ENCODE assay signal across 8 cellular contexts in genomic region chr1:154559496-154559950, GRCh38. TPM values are rescaled to one million over a fixed set of nuclear protein-coding genes. Genes with fewer than 3 reads are reported as not detected.
DNase-seq lines count a peak whose midpoint lies in the region; ATAC-seq lines count a peak whose summit lies in the region.

No MANE protein-coding gene starts in this region.

- H3K4me3 Mint-ChIP-seq in naive thymus-derived CD8-positive, alpha-beta T cell = peak overlapping the region; percentile 84 to 97 (median 92)
- peak overlapping the region; percentile 92 to 95 for H3K4me3 Mint-ChIP-seq in stimulated activated naive B cell treated with anti-CD40 and anti-IgM and Interleukin-4, amounts not matched to agents 10 μg/mL and 1 μg/mL and 100 μg/mL, for 72 hours

- no peaks in the 10 kb centered on the region for H3K9me3 Mint-ChIP-seq in naive thymus-derived CD8-positive, alpha-beta T cell
- no peaks in the 10 kb centered on the region for H3K9me3 Mint-ChIP-seq in stimulated activated naive B cell treated with anti-CD40 and anti-IgM and Interleukin-4, amounts not matched to agents 10 μg/mL and 1 μg/mL and 100 μg/mL, for 72 hours

- peaks cover 0 to 2% (median 0%) of the 10 kb centered on the region in 5 donors for H3K27me3 Mint-ChIP-seq in naive thymus-derived CD8-positive, alpha-beta T cell
- no peaks in the 10 kb centered on the region for H3K27me3 Mint-ChIP-seq in stimulated activated naive B cell treated with anti-CD40 and anti-IgM and Interleukin-4, amounts not matched to agents 10 μg/mL and 1 μg/mL and 100 μg/mL, for 72 hours

- peaks cover 0 to 20% (median 0%) of the 10 kb centered on the region in 3 donors for H3K36me3 Mint-ChIP-seq in naive thymus-derived CD8-positive, alpha-beta T cell
- H3K36me3 Mint-ChIP-seq in stimulated activated naive B cell treated with anti-CD40 and anti-IgM and Interleukin-4, amounts not matched to agents 10 μg/mL and 1 μg/mL and 100 μg/mL, for 72 hours = peaks cover 10 to 26% of the 10 kb centered on the region in 2 donors

- POLR2A ChIA-PET in naive thymus-derived CD8-positive, alpha-beta T cell (lab: Charles Lee) = interaction anchor here (1.1 to 1.8 kb wide), 8 partner anchors 49 to 502 kb away, joined by 3 to 7 read pairs (median 4); partner anchors contain the start of genes ADAR and PMVK

- peaks cover 20 to 37% (median 32%) of the 10 kb centered on the region in 4 donors for H3K4me1 Mint-ChIP-seq in naive thymus-derived CD8-positive, alpha-beta T cell
- peaks cover 18 to 39% of the 10 kb centered on the region in 2 donors for H3K4me1 Mint-ChIP-seq in stimulated activated naive B cell treated with anti-CD40 and anti-IgM and Interleukin-4, amounts not matched to agents 10 μg/mL and 1 μg/mL and 100 μg/mL, for 72 hours

- peak; percentile 43 for ATAC-seq in GM21528 (IDR thresholded peaks at IDR 0.05; ENCODE audit: low FRiP score, unreplicated experiment)
- peak; percentile 38 to 51 for ATAC-seq in naive thymus-derived CD8-positive, alpha-beta T cell
- ATAC-seq in stimulated activated naive B cell treated with anti-CD40 and anti-IgM and Interleukin-4, amounts not matched to agents 10 μg/mL and 1 μg/mL and 100 μg/mL, for 72 hours (replicated peaks) = peak; percentile 57 to 64

- H3K27ac Mint-ChIP-seq in naive thymus-derived CD8-positive, alpha-beta T cell = peak overlapping the region; percentile 70 to 97 (median 92)
- H3K27ac Mint-ChIP-seq in stimulated activated naive B cell treated with anti-CD40 and anti-IgM and Interleukin-4, amounts not matched to agents 10 μg/mL and 1 μg/mL and 100 μg/mL, for 72 hours = peak overlapping the region; percentile 92

- DNase-seq in COR-L47 (lab: John Stamatoyannopoulos, UW) = peak; percentile 94
- DNase-seq in Kasumi-1 (lab: John Stamatoyannopoulos, UW) = peak; percentile 88 to 90
- DNase-seq in RKO (ENCODE audit: low spot score) = peak; percentile 95
- DNase-seq in activated T-helper 1 cell treated with anti-CD3 and anti-CD28 coated beads, Interleukin-2, amount 50 U/mL, for 16 hours (ENCODE audit: low read depth in 1 of 2, low spot score in 1 of 2) = peak; percentile 55 to 71
- DNase-seq in fibroblast of peridontal ligament (ENCODE audit: extremely low read depth) = peak; percentile 97
- peak; percentile 62 to 90 (median 80) for DNase-seq in naive thymus-derived CD8-positive, alpha-beta T cell
- DNase-seq in stimulated activated naive B cell treated with anti-CD40 and anti-IgM and Interleukin-4, amounts not matched to agents 10 μg/mL and 1 μg/mL and 100 μg/mL, for 72 hours = peak; percentile 77

RNA-seq across cellular contexts. Expression of gene UBE2Q1, which starts 1.1 kb away (rescaled TPM):
- total RNA-seq in naive thymus-derived CD8-positive, alpha-beta T cell = 100 to 1,000 TPM; 109 to 114 TPM
- polyA plus RNA-seq in naive thymus-derived CD8-positive, alpha-beta T cell = 10 to 100 TPM; 10.5 to 13.3 (median 12.6) TPM

RNA-seq across cellular contexts. Expression of gene CHRNB2, which starts 8.1 kb away (rescaled TPM):
- total RNA-seq in naive thymus-derived CD8-positive, alpha-beta T cell = not detected
- polyA plus RNA-seq in naive thymus-derived CD8-positive, alpha-beta T cell = under 1 TPM in 1 of 3 donors, not detected in 2; 0.03 TPM

RNA-seq across cellular contexts. Expression of gene ADAR, which starts 48.5 kb away (rescaled TPM):
- total RNA-seq in naive thymus-derived CD8-positive, alpha-beta T cell = 100 to 1,000 TPM; 219 to 251 TPM
- 100 to 1,000 TPM in 2 of 3 donors, 10 to 100 TPM in 1; 93.2 to 132 (median 115) TPM for polyA plus RNA-seq in naive thymus-derived CD8-positive, alpha-beta T cell

RNA-seq across cellular contexts. Expression of gene SHE, which starts 57.3 kb away (rescaled TPM):
- not detected for total RNA-seq in naive thymus-derived CD8-positive, alpha-beta T cell
- polyA plus RNA-seq in naive thymus-derived CD8-positive, alpha-beta T cell = not detected

RNA-seq across cellular contexts. Expression of gene TDRD10, which starts 57.5 kb away (rescaled TPM):
- total RNA-seq in naive thymus-derived CD8-positive, alpha-beta T cell = not detected
- not detected for polyA plus RNA-seq in naive thymus-derived CD8-positive, alpha-beta T cell

Comparison
In these comparisons a context has a peak if more than half of its experiments do, and no peak if none do; other contexts are left out.
1. Peak in every context shown above with its lines: DNase-seq and ATAC-seq.